9 cellular contexts compared by ENCODE assay signal in genomic region chr6:155882527-155883333, GRCh38.
DNase-seq lines count a peak whose midpoint lies in the region; ATAC-seq and TF ChIP-seq lines count a peak whose summit lies in the region.
"Had no signal": no experiment of that assay in that cellular context is flagged by ENCODE, and none has a peak within 500 bp of the region (broad histone marks: within the 10 kb centered on the region; RNA-seq: fewer than 3 reads in every experiment).

No MANE protein-coding gene starts in this region.

- H3K4me3 Mint-ChIP-seq in memory B cell (no peak overlapping the region), chondrocyte (ENCODE audit: unreplicated experiment) (no peak overlapping the region)

- no peaks in the 10 kb centered on the region for H3K9me3 ChIP-seq in HAP-1

- TF ChIP-seq CTCF in chondrocyte (IDR thresholded peaks at IDR 0.05) = no peak

- peaks cover 6% of the 10 kb centered on the region for H3K4me1 Mint-ChIP-seq in memory B cell
- no peaks in the 10 kb centered on the region for H3K4me1 Mint-ChIP-seq in chondrocyte (ENCODE audit: low read depth)

- H3K36me3 Mint-ChIP-seq in memory B cell (no peaks in the 10 kb centered on the region), chondrocyte (ENCODE audit: low read depth) (no peaks in the 10 kb centered on the region)

- H3K27ac Mint-ChIP-seq in memory B cell (no peak overlapping the region), chondrocyte (ENCODE audit: unreplicated experiment) (no peak overlapping the region)

- no peak overlapping the region for H3K4me3 ChIP-seq in HAP-1

- no peaks in the 10 kb centered on the region for H3K4me1 ChIP-seq in HAP-1

- H3K36me3 ChIP-seq in HAP-1 (replicated peaks) = no peaks in the 10 kb centered on the region

- no peaks in the 10 kb centered on the region for H3K9me3 Mint-ChIP-seq in memory B cell
- no peaks in the 10 kb centered on the region for H3K9me3 Mint-ChIP-seq in chondrocyte (ENCODE audit: low read depth)

- H3K27me3 Mint-ChIP-seq in memory B cell = peaks cover 3% of the 10 kb centered on the region
- H3K27me3 Mint-ChIP-seq in chondrocyte (ENCODE audit: low read depth) = peaks cover 3% of the 10 kb centered on the region

- ATAC-seq in GM18508 (IDR thresholded peaks at IDR 0.05; ENCODE audit: insufficient read depth, unreplicated experiment) = peak; percentile 88
- peak; percentile 76 for ATAC-seq in GM21576 (IDR thresholded peaks at IDR 0.05; ENCODE audit: unreplicated experiment)
- peak; percentile 79 for ATAC-seq in HG03469 (IDR thresholded peaks at IDR 0.05; ENCODE audit: unreplicated experiment)
- peak; percentile 38 for ATAC-seq in memory B cell (ENCODE audit: low read depth)

- in situ Hi-C loops in HAP-1 (cut with MboI; ENCODE audit: low sequenced_read_pairs) = no loop called here

- no peaks in the 10 kb centered on the region for H3K27me3 ChIP-seq in HAP-1 (ENCODE audit: low read depth)

- no peak for DNase-seq in memory B cell (ENCODE audit: low spot score in 2 of 2)
- no peak for DNase-seq in HAP-1 (ENCODE audit: low spot score in 2 of 2)
- no peak for DNase-seq in chondrocyte (ENCODE audit: low spot score)
- DNase-seq in iPS-NIHi11 (ENCODE audit: low spot score) = no peak
- DNase-seq in retina = no peak
- DNase-seq: anterior cingulate cortex had no signal

Comparison
In these comparisons a context has a peak if more than half of its experiments do, and no peak if none do; other contexts are left out.
1. ATAC-seq: peak in every context shown above with its lines; median percentile 88 in GM18508; 79 in HG03469; 76 in GM21576; 38 in memory B cell.